In the genomic region with DNA sequence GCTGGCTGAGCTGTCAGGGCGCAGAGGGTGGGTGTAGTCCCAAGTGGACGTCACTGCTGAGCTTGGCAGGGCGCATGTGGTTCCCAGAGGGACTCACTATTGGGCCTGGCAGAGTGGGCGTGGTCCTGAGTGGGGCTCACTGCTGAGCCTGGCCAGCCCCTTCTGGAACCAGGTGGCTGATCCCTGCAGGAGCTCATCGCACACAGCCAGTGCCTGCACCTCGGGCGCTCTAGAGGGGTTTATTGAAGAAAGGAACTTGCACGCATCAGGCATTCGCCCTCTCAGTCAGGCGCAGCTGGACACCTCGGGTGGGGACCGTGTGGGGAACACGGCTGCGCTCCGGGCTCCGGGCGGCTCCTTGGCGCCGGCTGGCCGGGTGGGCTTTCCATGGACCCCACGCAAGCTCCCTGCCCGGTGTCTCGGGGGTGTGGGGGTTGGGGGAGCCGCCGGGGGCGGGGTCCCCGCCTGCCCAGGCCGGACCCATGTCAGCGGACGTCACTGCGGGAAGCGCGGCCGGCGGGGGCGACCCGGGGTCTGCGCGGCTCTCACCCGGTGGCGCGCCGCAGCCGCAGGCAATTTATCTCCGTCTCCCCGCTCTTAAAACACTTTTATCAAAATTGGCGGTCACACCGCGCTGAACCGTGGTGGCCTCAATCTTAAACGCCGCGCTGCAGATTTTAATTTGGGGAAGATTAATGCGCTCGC, we compare ENCODE assay signal across 19 cellular contexts.
DNase-seq lines count a peak whose midpoint lies in the region; ATAC-seq and TF ChIP-seq lines count a peak whose summit lies in the region.
"Had no signal": no experiment of that assay in that cellular context is flagged by ENCODE, and none has a peak within 500 bp of the region (broad histone marks: within the 10 kb centered on the region; RNA-seq: fewer than 3 reads in every experiment).

No MANE protein-coding gene starts in this region.

- no peak overlapping the region for H3K4me3 ChIP-seq in GM23248
- H3K4me3 ChIP-seq: adrenal gland, hepatocyte, K562, PC-9 had no signal

- H3K79me2 ChIP-seq in GM23248 (ENCODE audit: insufficient read depth) = no peaks in the 10 kb centered on the region
- H3K79me2 ChIP-seq: hepatocyte had no signal

- POLR2A ChIA-PET in HEK293T (lab: Yijun Ruan, JAX) = no interaction called here

- no peaks in the 10 kb centered on the region for H3K4me1 ChIP-seq in GM23248 (ENCODE audit: insufficient read depth)

- H3K9ac ChIP-seq in GM23248 = no peak overlapping the region

- no peaks in the 10 kb centered on the region for H4K20me1 ChIP-seq in GM23248 (ENCODE audit: insufficient read depth)

- ATAC-seq in SK-N-SH treated with all-trans-retinoic acid at 6 μM for 48 hours (peak; percentile 23; the same call in 2 of the 3 replicates), left lobe of liver (no peak)
- ATAC-seq: activated CD8-positive, alpha-beta T cell treated with anti-CD3 and anti-CD28 coated beads for 36 hours; K562 had no signal

- H3K36me3 ChIP-seq in GM23248 (ENCODE audit: low read depth) = no peaks in the 10 kb centered on the region
- H3K36me3 ChIP-seq: adrenal gland, neutrophil had no signal

- H3K9me2 ChIP-seq in GM23248 (ENCODE audit: insufficient read depth) = no peaks in the 10 kb centered on the region

- CTCF ChIA-PET in HEK293T (lab: Yijun Ruan, JAX) = no interaction called here

- peaks cover 19% of the 10 kb centered on the region for H3K27me3 ChIP-seq in GM23248 (replicated peaks; ENCODE audit: insufficient read depth)
- H3K27me3 ChIP-seq: hepatocyte had no signal

- H2AFZ ChIP-seq in GM23248 = no peak overlapping the region
- H2AFZ ChIP-seq: hepatocyte, PC-9 had no signal

- H3K4me2 ChIP-seq in GM23248 (ENCODE audit: unreplicated experiment) = no peak overlapping the region
- H3K4me2 ChIP-seq: hepatocyte, PC-9 had no signal

- 13 to 15% methylated on average over 48 to 51 of the region's 55 CpGs for WGBS in GM23248 (ENCODE audit: low coverage in 1 of 2, low lambda C conversion rate in 2 of 2, missing lambda C conversion rate in 2 of 2), 2 experiments

- H3F3A ChIP-seq in GM23248 (ENCODE audit: insufficient read depth) = no peaks in the 10 kb centered on the region

- DNase-seq in activated CD4-positive, CD25-positive, alpha-beta regulatory T cell treated with anti-CD3 and anti-CD28 coated beads, Interleukin-2, amount 50 U/mL, for 72 hours = peak; percentile 19
- DNase-seq in activated CD4-positive, CD25-positive, alpha-beta regulatory T cell (lab: John Stamatoyannopoulos, UW) = no peak
- peak; percentile 19 for DNase-seq in GM23248
- peak; percentile 28 for DNase-seq in left lobe of liver (ENCODE audit: low spot score)
- DNase-seq in T-helper 2 cell = no peak
- no peak for DNase-seq in RPMI8226
- no peak for DNase-seq in HEK293T (ENCODE audit: extremely low spot score)
- DNase-seq: activated CD8-positive, alpha-beta T cell treated with anti-CD3 and anti-CD28 coated beads for 36 hours; CD4-positive, CD25-positive, alpha-beta regulatory T cell; effector CD8-positive, alpha-beta T cell; midbrain; MV-4-11; NCI-H2029 treated with DMSO at 0.1 percent for 48 hours; PC-9 had no signal

- H3K27ac ChIP-seq in GM23248 = no peak overlapping the region
- H3K27ac ChIP-seq: adrenal gland, hepatocyte, neutrophil, PC-9 had no signal

- no peaks in the 10 kb centered on the region for H3K9me3 ChIP-seq in GM23248 (ENCODE audit: low read depth)
- H3K9me3 ChIP-seq: adrenal gland, neutrophil had no signal

- in situ Hi-C loops in GM23248 (cut with MboI) = no loop called here

TF ChIP-seq in SK-N-SH treated with all-trans-retinoic acid at 6 μM for 48 hours, 23 proteins besides CTCF, POLR2A, EP300 and RAD21 (continues in another document):
- TF ChIP-seq ZFP3 (CRISPR knock-in tag; IDR thresholded peaks at IDR 0.05) (no peak), BACH2 (CRISPR knock-in tag; IDR thresholded peaks at IDR 0.05; ENCODE audit: borderline replicate concordance) (no peak), SNAI2 (CRISPR knock-in tag; IDR thresholded peaks at IDR 0.05) (no peak), ZNF8 (CRISPR knock-in tag; IDR thresholded peaks at IDR 0.05) (no peak), ZFP30 (CRISPR knock-in tag; IDR thresholded peaks at IDR 0.05) (no peak), ZNF70 (CRISPR knock-in tag; IDR thresholded peaks at IDR 0.05) (no peak), TCF4 (CRISPR knock-in tag; IDR thresholded peaks at IDR 0.05; ENCODE audit: borderline replicate concordance) (no peak), ZC3H10 (CRISPR knock-in tag; IDR thresholded peaks at IDR 0.05) (no peak), ARNTL (CRISPR knock-in tag; IDR thresholded peaks at IDR 0.05; ENCODE audit: borderline replicate concordance, low read depth) (no peak), ZNF565 (CRISPR knock-in tag; conservative IDR thresholded peaks at IDR 0.05; ENCODE audit: low read depth) (no peak)
- TF ChIP-seq, protein P1, sequence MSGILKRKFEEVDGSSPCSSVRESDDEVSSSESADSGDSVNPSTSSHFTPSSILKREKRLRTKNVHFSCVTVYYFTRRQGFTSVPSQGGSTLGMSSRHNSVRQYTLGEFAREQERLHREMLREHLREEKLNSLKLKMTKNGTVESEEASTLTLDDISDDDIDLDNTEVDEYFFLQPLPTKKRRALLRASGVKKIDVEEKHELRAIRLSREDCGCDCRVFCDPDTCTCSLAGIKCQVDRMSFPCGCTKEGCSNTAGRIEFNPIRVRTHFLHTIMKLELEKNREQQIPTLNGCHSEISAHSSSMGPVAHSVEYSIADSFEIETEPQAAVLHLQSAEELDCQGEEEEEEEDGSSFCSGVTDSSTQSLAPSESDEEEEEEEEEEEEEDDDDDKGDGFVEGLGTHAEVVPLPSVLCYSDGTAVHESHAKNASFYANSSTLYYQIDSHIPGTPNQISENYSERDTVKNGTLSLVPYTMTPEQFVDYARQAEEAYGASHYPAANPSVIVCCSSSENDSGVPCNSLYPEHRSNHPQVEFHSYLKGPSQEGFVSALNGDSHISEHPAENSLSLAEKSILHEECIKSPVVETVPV (CRISPR knock-in tag; IDR thresholded peaks at IDR 0.05) = no peak
- TF ChIP-seq, protein P2, sequence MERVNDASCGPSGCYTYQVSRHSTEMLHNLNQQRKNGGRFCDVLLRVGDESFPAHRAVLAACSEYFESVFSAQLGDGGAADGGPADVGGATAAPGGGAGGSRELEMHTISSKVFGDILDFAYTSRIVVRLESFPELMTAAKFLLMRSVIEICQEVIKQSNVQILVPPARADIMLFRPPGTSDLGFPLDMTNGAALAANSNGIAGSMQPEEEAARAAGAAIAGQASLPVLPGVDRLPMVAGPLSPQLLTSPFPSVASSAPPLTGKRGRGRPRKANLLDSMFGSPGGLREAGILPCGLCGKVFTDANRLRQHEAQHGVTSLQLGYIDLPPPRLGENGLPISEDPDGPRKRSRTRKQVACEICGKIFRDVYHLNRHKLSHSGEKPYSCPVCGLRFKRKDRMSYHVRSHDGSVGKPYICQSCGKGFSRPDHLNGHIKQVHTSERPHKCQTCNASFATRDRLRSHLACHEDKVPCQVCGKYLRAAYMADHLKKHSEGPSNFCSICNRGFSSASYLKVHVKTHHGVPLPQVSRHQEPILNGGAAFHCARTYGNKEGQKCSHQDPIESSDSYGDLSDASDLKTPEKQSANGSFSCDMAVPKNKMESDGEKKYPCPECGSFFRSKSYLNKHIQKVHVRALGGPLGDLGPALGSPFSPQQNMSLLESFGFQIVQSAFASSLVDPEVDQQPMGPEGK (CRISPR knock-in tag; IDR thresholded peaks at IDR 0.05; ENCODE audit: borderline replicate concordance) = no peak

TF ChIP-seq in HEK293T, 16 proteins besides CTCF, POLR2A, EP300 and RAD21:
- TF ChIP-seq ZNF384 (IDR thresholded peaks at IDR 0.05) (no peak), BHLHE40 (IDR thresholded peaks at IDR 0.05; ENCODE audit: borderline replicate concordance) (no peak), TARDBP (IDR thresholded peaks at IDR 0.05) (no peak), FOXM1 (IDR thresholded peaks at IDR 0.05; ENCODE audit: borderline replicate concordance) (no peak), HDGF (IDR thresholded peaks at IDR 0.05; ENCODE audit: borderline replicate concordance) (no peak), L3MBTL2 (conservative IDR thresholded peaks at IDR 0.05) (no peak), SP1 (IDR thresholded peaks at IDR 0.05) (no peak), CTBP1 (IDR thresholded peaks at IDR 0.05; ENCODE audit: borderline replicate concordance) (no peak), ARNT (IDR thresholded peaks at IDR 0.05) (no peak), LEF1 (IDR thresholded peaks at IDR 0.05; ENCODE audit: borderline replicate concordance) (no peak)
- TF ChIP-seq, protein P3, sequence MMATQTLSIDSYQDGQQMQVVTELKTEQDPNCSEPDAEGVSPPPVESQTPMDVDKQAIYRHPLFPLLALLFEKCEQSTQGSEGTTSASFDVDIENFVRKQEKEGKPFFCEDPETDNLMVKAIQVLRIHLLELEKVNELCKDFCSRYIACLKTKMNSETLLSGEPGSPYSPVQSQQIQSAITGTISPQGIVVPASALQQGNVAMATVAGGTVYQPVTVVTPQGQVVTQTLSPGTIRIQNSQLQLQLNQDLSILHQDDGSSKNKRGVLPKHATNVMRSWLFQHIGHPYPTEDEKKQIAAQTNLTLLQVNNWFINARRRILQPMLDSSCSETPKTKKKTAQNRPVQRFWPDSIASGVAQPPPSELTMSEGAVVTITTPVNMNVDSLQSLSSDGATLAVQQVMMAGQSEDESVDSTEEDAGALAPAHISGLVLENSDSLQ (IDR thresholded peaks at IDR 0.05) = no peak

Comparison
In these comparisons a context has a peak if more than half of its experiments do, and no peak if none do; other contexts are left out.
1. DNase-seq: peak in activated CD4-positive, CD25-positive, alpha-beta regulatory T cell treated with anti-CD3 and anti-CD28 coated beads, Interleukin-2, amount 50 U/mL, for 72 hours (single experiment), GM23248 (single experiment) and left lobe of liver (single experiment); none in activated CD4-positive, CD25-positive, alpha-beta regulatory T cell (0 of 4), T-helper 2 cell (0 of 5), RPMI8226 (single experiment) and HEK293T (single experiment).